2 cellular contexts compared by ENCODE assay signal in genomic region chr7:43463401-43463980, GRCh38.
TF ChIP-seq lines count a peak whose summit lies in the region.

No MANE protein-coding gene starts in this region.

TF ChIP-seq in IMR-90, 13 proteins besides CTCF, POLR2A, EP300 and RAD21:
- TF ChIP-seq USF2 (IDR thresholded peaks at IDR 0.05; ENCODE audit: low read depth, low read length) (no peak), CEBPB (IDR thresholded peaks at IDR 0.05; ENCODE audit: low read depth, low read length) (no peak), FOS (IDR thresholded peaks at IDR 0.05; ENCODE audit: low read depth, low read length) (no peak), MXI1 (IDR thresholded peaks at IDR 0.05; ENCODE audit: borderline replicate concordance, low read depth, low read length) (no peak), MAFK (IDR thresholded peaks at IDR 0.05; ENCODE audit: low read depth, low read length) (no peak), RCOR1 (IDR thresholded peaks at IDR 0.05; ENCODE audit: insufficient replicate concordance, low read length) (no peak), NFE2L2 (IDR thresholded peaks at IDR 0.05; ENCODE audit: low read depth, low read length) (no peak), MAZ (IDR thresholded peaks at IDR 0.05; ENCODE audit: borderline replicate concordance, low read depth, low read length) (no peak), RFX5 (IDR thresholded peaks at IDR 0.05; ENCODE audit: low read depth, low read length) (no peak), CHD1 (IDR thresholded peaks at IDR 0.05; ENCODE audit: low read depth, low read length) (no peak), ELK1 (IDR thresholded peaks at IDR 0.05; ENCODE audit: borderline replicate concordance, low read depth, low read length) (no peak), BHLHE40 (IDR thresholded peaks at IDR 0.05; ENCODE audit: low read depth, low read length) (no peak), SMC3 (IDR thresholded peaks at IDR 0.05; ENCODE audit: low read depth, low read length) (no peak)

TF ChIP-seq in endothelial cell of umbilical vein, 7 proteins besides CTCF, POLR2A, EP300 and RAD21:
- TF ChIP-seq JUN (IDR thresholded peaks at IDR 0.05; ENCODE audit: borderline replicate concordance, insufficient read depth, insufficient read length, low read depth), result no peak
- TF ChIP-seq MYC (IDR thresholded peaks at IDR 0.05; ENCODE audit: low read depth, low read length), result no peak
